In genomic region chr1:50853325-50853724, GRCh38 we compare ENCODE assay signal across 16 cellular contexts.
A peak's percentile ranks its signal among the peaks of the same experiment; 100 is the strongest.
DNase-seq lines count a peak whose midpoint lies in the region; ATAC-seq and TF ChIP-seq lines count a peak whose summit lies in the region.
"Had no signal": no experiment of that assay in that cellular context is flagged by ENCODE, and none has a peak within 500 bp of the region (broad histone marks: within the 10 kb centered on the region; RNA-seq: fewer than 3 reads in every experiment).

No MANE protein-coding gene starts in this region.

- no peaks in the 10 kb centered on the region for H3K27me3 Mint-ChIP-seq in activated CD8-positive, alpha-beta T cell treated with anti-CD3 and anti-CD28 coated beads for 36 hours
- H3K27me3 Mint-ChIP-seq: B cell; CD4-positive, alpha-beta memory T cell had no signal

- H3K9ac ChIP-seq in duodenal mucosa (ENCODE audit: low read depth in 1 of 2, low read length in 2 of 2) = peak overlapping the region in 1 of 2 donors; percentile 14

- H3K4me3 ChIP-seq in duodenal mucosa (ENCODE audit: low read depth in 1 of 2, low read length in 2 of 2) (peak overlapping the region; percentile 7 to 36), left lung (no peak overlapping the region), lower leg skin (ENCODE audit: low read depth, poor library complexity, severe bottlenecking) (no peak overlapping the region)
- H3K4me3 ChIP-seq: MG63, PC-9 had no signal

- H3K4me1 Mint-ChIP-seq in activated CD8-positive, alpha-beta T cell treated with anti-CD3 and anti-CD28 coated beads for 36 hours (ENCODE audit: low read depth) = peaks cover 5% of the 10 kb centered on the region

- H3K27ac ChIP-seq in duodenal mucosa (ENCODE audit: low read depth, low read length) (no peak overlapping the region), left lung (no peak overlapping the region)
- H3K27ac ChIP-seq: PC-9 had no signal

- WGBS in lower leg skin, 2 donors = 85 to 87% methylated on average over 3 of the region's 3 CpGs

- H3K36me3 Mint-ChIP-seq in activated CD8-positive, alpha-beta T cell treated with anti-CD3 and anti-CD28 coated beads for 36 hours (ENCODE audit: low read depth) = peaks cover 5% of the 10 kb centered on the region

- no peak overlapping the region for H3K27ac Mint-ChIP-seq in activated CD8-positive, alpha-beta T cell treated with anti-CD3 and anti-CD28 coated beads for 36 hours
- H3K27ac Mint-ChIP-seq: B cell had no signal

- H3K36me3 ChIP-seq in duodenal mucosa (ENCODE audit: control insufficient read depth in 1 of 2, insufficient read depth in 2 of 2, low read length in 2 of 2) = no peaks in the 10 kb centered on the region
- no peaks in the 10 kb centered on the region for H3K36me3 ChIP-seq in left lung

- TF ChIP-seq CTCF in left lung (IDR thresholded peaks at IDR 0.05) = no peak
- no peak for TF ChIP-seq CTCF in activated CD8-positive, alpha-beta T cell treated with anti-CD3 and anti-CD28 coated beads for 36 hours (IDR thresholded peaks at IDR 0.05)
- TF ChIP-seq CTCF in lower leg skin (IDR thresholded peaks at IDR 0.05) = no peak

- peaks cover 3% of the 10 kb centered on the region for H3K9me3 Mint-ChIP-seq in activated CD8-positive, alpha-beta T cell treated with anti-CD3 and anti-CD28 coated beads for 36 hours

- ATAC-seq in left lung = peak; percentile 33
- ATAC-seq in activated CD8-positive, alpha-beta T cell treated with anti-CD3 and anti-CD28 coated beads for 36 hours = no peak
- ATAC-seq: HCT116 had no signal

- no peaks in the 10 kb centered on the region for H3K9me3 ChIP-seq in duodenal mucosa (ENCODE audit: control insufficient read depth in 1 of 2, low read length in 2 of 2)
- no peaks in the 10 kb centered on the region for H3K9me3 ChIP-seq in left lung

- H3K27me3 ChIP-seq in duodenal mucosa (ENCODE audit: control insufficient read depth in 1 of 2, insufficient read depth in 2 of 2, low read length in 2 of 2) (no peaks in the 10 kb centered on the region), left lung (no peaks in the 10 kb centered on the region)
- H3K27me3 ChIP-seq: MG63 had no signal

- H3K4me1 ChIP-seq in duodenal mucosa (ENCODE audit: control insufficient read depth in 1 of 2, insufficient read depth in 2 of 2, low read length in 2 of 2) (peaks cover 11 to 25% of the 10 kb centered on the region in 2 donors), left lung (no peaks in the 10 kb centered on the region)

- intact Hi-C loops in left lung (cut with DNase I) = no loop called here
- intact Hi-C loops in activated CD8-positive, alpha-beta T cell treated with anti-CD3 and anti-CD28 coated beads for 36 hours (cut with micrococcal nuclease) = no loop called here
- intact Hi-C loops in lower leg skin (cut with DNase I; ENCODE audit: low total_unique reads) = no loop called here

- no peak for TF ChIP-seq POLR2A in lower leg skin (IDR thresholded peaks at IDR 0.05)

- DNase-seq in LoVo (ENCODE audit: low spot score) = peak; percentile 8
- DNase-seq in left lung = no peak
- peak; percentile 32 for DNase-seq in pons (ENCODE audit: low spot score)
- DNase-seq in NCI-H1417 (lab: John Stamatoyannopoulos, UW) = no peak
- no peak for DNase-seq in activated CD8-positive, alpha-beta T cell treated with anti-CD3 and anti-CD28 coated beads for 36 hours
- DNase-seq in lower leg skin (ENCODE audit: low spot score in 2 of 2) = no peak
- no peak for DNase-seq in NCI-H1092 treated with DMSO at 0.1 percent for 48 hours (lab: John Stamatoyannopoulos, UW)
- DNase-seq: CD4-positive, alpha-beta memory T cell; KG1; MG63; NCI-H1105; NCI-H187; PC-9 had no signal

- H3K4me3 Mint-ChIP-seq in activated CD8-positive, alpha-beta T cell treated with anti-CD3 and anti-CD28 coated beads for 36 hours = no peak overlapping the region
- H3K4me3 Mint-ChIP-seq: B cell had no signal

- POLR2A ChIA-PET in activated CD8-positive, alpha-beta T cell treated with anti-CD3 and anti-CD28 coated beads for 36 hours (lab: Charles Lee) = no interaction called here

- CTCF ChIA-PET in activated CD8-positive, alpha-beta T cell treated with anti-CD3 and anti-CD28 coated beads for 36 hours (lab: Charles Lee) = no interaction called here

Comparison
In these comparisons a context has a peak if more than half of its experiments do, and no peak if none do; other contexts are left out.
1. DNase-seq: peak in LoVo (single experiment) and pons (single experiment); none in left lung (0 of 2), NCI-H1417 (0 of 3), activated CD8-positive, alpha-beta T cell treated with anti-CD3 and anti-CD28 coated beads for 36 hours (single experiment), lower leg skin (0 of 2) and NCI-H1092 treated with DMSO at 0.1 percent for 48 hours (single experiment).
2. H3K4me3 ChIP-seq: peak in duodenal mucosa (2 of 2); none in left lung (0 of 2) and lower leg skin (single experiment).